Comparison of ENCODE assay signal across 1 cellular context in the genomic region with DNA sequence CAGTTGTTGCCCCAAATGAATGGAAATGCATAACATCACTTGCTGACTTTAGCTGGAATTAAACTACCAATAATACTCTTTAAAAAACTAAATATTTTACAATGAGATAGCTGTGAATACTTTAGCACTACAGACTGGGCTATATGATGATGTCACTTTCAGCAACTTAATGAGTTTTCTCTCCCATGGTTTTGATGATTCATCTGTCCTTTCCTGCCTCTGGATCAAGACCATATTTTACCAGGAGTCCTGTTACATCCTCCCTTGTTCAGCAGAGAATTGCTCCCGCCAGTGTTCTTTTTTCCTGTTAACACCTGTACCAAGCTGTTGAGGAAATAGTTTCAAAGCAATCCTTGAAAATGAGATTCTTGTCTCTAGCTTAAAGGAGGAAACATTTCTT.
A peak's percentile ranks its signal among the peaks of the same experiment; 100 is the strongest.
TF ChIP-seq lines count a peak whose summit lies in the region.

No MANE protein-coding gene starts in this region.

TF ChIP-seq in IMR-90, 13 proteins besides CTCF, POLR2A, EP300 and RAD21 (continued from another document):
- peak; percentile 20; the same call in 1 of the 2 replicates for TF ChIP-seq CEBPB (IDR thresholded peaks at IDR 0.05; ENCODE audit: low read depth, low read length)
